ENCODE assay signal across 13 cellular contexts in the genomic region with DNA sequence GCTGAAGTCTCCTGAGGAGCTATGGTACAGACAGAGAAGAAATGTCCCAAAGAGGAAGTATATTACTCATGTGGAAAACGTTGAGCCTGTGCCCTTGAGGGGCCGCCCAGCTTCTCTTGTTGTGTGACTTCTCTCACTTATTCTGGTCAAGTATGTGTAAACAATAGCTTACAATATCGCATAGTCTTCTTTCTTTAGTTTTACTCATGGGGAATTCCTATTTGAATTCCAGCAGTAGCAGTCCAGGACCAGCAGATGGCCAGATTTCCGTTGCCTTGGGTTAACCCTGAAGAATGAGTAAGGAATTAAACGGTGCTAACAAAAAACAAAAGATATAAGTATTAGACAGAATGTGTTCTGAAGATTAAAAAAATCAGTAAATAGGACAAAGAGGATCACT.
DNase-seq lines count a peak whose midpoint lies in the region; ATAC-seq and TF ChIP-seq lines count a peak whose summit lies in the region.
"Had no signal": no experiment of that assay in that cellular context is flagged by ENCODE, and none has a peak within 500 bp of the region (broad histone marks: within the 10 kb centered on the region; RNA-seq: fewer than 3 reads in every experiment).

No MANE protein-coding gene starts in this region.

- no peak overlapping the region for H3K27ac ChIP-seq in brain microvascular endothelial cell
- H3K27ac ChIP-seq in naive thymus-derived CD4-positive, alpha-beta T cell (ENCODE audit: low read depth, low read length): no peak overlapping the region
- H3K27ac ChIP-seq: Peyer's patch had no signal

- no peaks in the 10 kb centered on the region for H3K4me1 Mint-ChIP-seq in naive thymus-derived CD4-positive, alpha-beta T cell

- no peaks in the 10 kb centered on the region for H3K36me3 ChIP-seq in brain microvascular endothelial cell (replicated peaks)
- no peaks in the 10 kb centered on the region for H3K36me3 ChIP-seq in naive thymus-derived CD4-positive, alpha-beta T cell (ENCODE audit: control insufficient read depth in 2 of 3, insufficient read depth in 3 of 3, low read length in 3 of 3)
- H3K36me3 ChIP-seq: Peyer's patch had no signal

- peak; percentile 61 for TF ChIP-seq CTCF in brain microvascular endothelial cell (IDR thresholded peaks at IDR 0.05; ENCODE audit: low read depth, low read length, missing control alignments)

- H3K9me3 ChIP-seq in naive thymus-derived CD4-positive, alpha-beta T cell (ENCODE audit: control insufficient read depth in 2 of 3, low read length in 3 of 3): no peaks in the 10 kb centered on the region
- H3K9me3 ChIP-seq: Peyer's patch had no signal

- peaks cover 0 to 8% (median 0%) of the 10 kb centered on the region in 5 donors for H3K27me3 Mint-ChIP-seq in naive thymus-derived CD4-positive, alpha-beta T cell

- intact Hi-C loops in naive thymus-derived CD4-positive, alpha-beta T cell (cut with micrococcal nuclease): no loop called here

- POLR2A ChIA-PET in naive thymus-derived CD4-positive, alpha-beta T cell (lab: Charles Lee): no interaction called here

- no peak overlapping the region for H3K27ac Mint-ChIP-seq in naive thymus-derived CD4-positive, alpha-beta T cell

- ATAC-seq in HG02852 (IDR thresholded peaks at IDR 0.05; ENCODE audit: unreplicated experiment): no peak
- no peak for ATAC-seq in HG02610 (IDR thresholded peaks at IDR 0.05; ENCODE audit: unreplicated experiment)
- ATAC-seq in naive thymus-derived CD4-positive, alpha-beta T cell: no peak

- no peak overlapping the region for H3K4me3 Mint-ChIP-seq in naive thymus-derived CD4-positive, alpha-beta T cell

- H3K4me1 ChIP-seq in naive thymus-derived CD4-positive, alpha-beta T cell (ENCODE audit: control insufficient read depth in 2 of 2, insufficient read depth in 2 of 2, low read length in 2 of 2): no peaks in the 10 kb centered on the region
- H3K4me1 ChIP-seq: Peyer's patch had no signal

- DNase-seq in AG20443 (ENCODE audit: low spot score) (peak; percentile 10), HuH-7.5 (ENCODE audit: low spot score) (peak; percentile 7), brain microvascular endothelial cell (peak; percentile 29), left kidney (ENCODE audit: low read depth, low spot score) (peak; percentile 2), SIG-M5 treated with dmso at 0.1 percent for 504 hours (lab: John Stamatoyannopoulos, UW; ENCODE audit: unreplicated experiment) (no peak)
- no peak for DNase-seq in naive thymus-derived CD4-positive, alpha-beta T cell
- DNase-seq: GOT3; nucleus accumbens; Peyer's patch; stimulated activated CD4-positive, alpha-beta T cell treated with anti-CD3 and anti-CD28 coated beads, Interleukin-2, amount 100 ng/mL, for 48 hours; substantia nigra had no signal

- CTCF ChIA-PET in naive thymus-derived CD4-positive, alpha-beta T cell (lab: Charles Lee): no interaction called here

- in situ Hi-C loops in brain microvascular endothelial cell (cut with HindIII; ENCODE audit: low pct_ligation_motif_present, low sequenced_read_pairs): no loop called here

- H3K36me3 Mint-ChIP-seq in naive thymus-derived CD4-positive, alpha-beta T cell: peaks cover 0 to 3% (median 0%) of the 10 kb centered on the region in 5 donors

- H3K27me3 ChIP-seq in brain microvascular endothelial cell (replicated peaks): no peaks in the 10 kb centered on the region
- no peaks in the 10 kb centered on the region for H3K27me3 ChIP-seq in naive thymus-derived CD4-positive, alpha-beta T cell (ENCODE audit: control insufficient read depth in 2 of 2, insufficient read depth in 2 of 2, low read length in 2 of 2)
- H3K27me3 ChIP-seq: Peyer's patch had no signal

- no peak overlapping the region for H3K4me3 ChIP-seq in brain microvascular endothelial cell (ENCODE audit: low read depth, low read length)
- H3K4me3 ChIP-seq in naive thymus-derived CD4-positive, alpha-beta T cell (ENCODE audit: low read length): no peak overlapping the region
- H3K4me3 ChIP-seq: Peyer's patch had no signal

- peaks cover 0 to 22% (median 7%) of the 10 kb centered on the region in 11 donors for H3K9me3 Mint-ChIP-seq in naive thymus-derived CD4-positive, alpha-beta T cell

Comparison
In these comparisons a context has a peak if more than half of its experiments do, and no peak if none do; other contexts are left out.
1. DNase-seq: peak in AG20443 (single experiment), HuH-7.5 (single experiment), brain microvascular endothelial cell (single experiment) and left kidney (single experiment); none in SIG-M5 treated with dmso at 0.1 percent for 504 hours (single experiment) and naive thymus-derived CD4-positive, alpha-beta T cell (0 of 9).